ENCODE assay signal across 20 cellular contexts in the genomic region with DNA sequence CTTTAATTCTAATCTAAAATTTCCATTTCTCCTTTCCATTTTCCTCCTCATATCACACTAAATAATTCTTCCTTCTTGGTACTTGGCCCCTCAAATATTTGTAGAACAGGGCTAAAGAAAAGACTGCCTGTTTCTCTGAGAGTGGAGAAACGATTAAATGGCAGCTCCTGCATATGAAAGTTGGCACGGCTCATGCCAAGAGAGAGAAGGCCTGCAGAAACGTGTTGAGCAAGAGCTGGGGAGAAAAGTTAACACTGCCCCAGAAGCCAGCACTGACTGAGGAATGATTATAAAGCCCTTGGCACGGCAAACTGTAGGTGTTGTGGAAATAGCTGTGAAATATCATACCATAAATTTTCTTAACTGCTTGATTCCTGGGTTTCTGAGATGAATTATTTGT. TPM values are rescaled to one million over a fixed set of nuclear protein-coding genes. Genes with fewer than 3 reads are reported as not detected.
A peak's percentile ranks its signal among the peaks of the same experiment; 100 is the strongest.
DNase-seq lines count a peak whose midpoint lies in the region; ATAC-seq and TF ChIP-seq lines count a peak whose summit lies in the region.
"Had no signal": no experiment of that assay in that cellular context is flagged by ENCODE, and none has a peak within 500 bp of the region (broad histone marks: within the 10 kb centered on the region; RNA-seq: fewer than 3 reads in every experiment).

No MANE protein-coding gene starts in this region.

- peaks cover 9% of the 10 kb centered on the region; the same call in 1 of the 2 replicates for H3K9me3 ChIP-seq in BLaER1
- no peaks in the 10 kb centered on the region for H3K9me3 ChIP-seq in prostate gland
- no peaks in the 10 kb centered on the region for H3K9me3 ChIP-seq in GM23248 (ENCODE audit: low read depth)

- H3F3A ChIP-seq in GM23248 (ENCODE audit: insufficient read depth) = no peaks in the 10 kb centered on the region

- H3K27me3 ChIP-seq in BLaER1 (peaks cover 9% of the 10 kb centered on the region; the same call in 1 of the 2 replicates), prostate gland (replicated peaks; ENCODE audit: insufficient read depth) (no peaks in the 10 kb centered on the region), GM23248 (replicated peaks; ENCODE audit: insufficient read depth) (peaks cover 3% of the 10 kb centered on the region; the same call in 1 of the 2 replicates)
- H3K27me3 ChIP-seq: brain microvascular endothelial cell had no signal

- peak overlapping the region; percentile 58 for H3K4me2 ChIP-seq in BLaER1
- H3K4me2 ChIP-seq in GM23248 (ENCODE audit: unreplicated experiment) = no peak overlapping the region

- H3K9ac ChIP-seq in BLaER1 (no peak overlapping the region), GM23248 (no peak overlapping the region)

- intact Hi-C loops in prostate gland (cut with DNase I) = no loop called here

- in situ Hi-C loops in GM23248 (cut with MboI) = no loop called here

- no peak overlapping the region for H2AFZ ChIP-seq in GM23248

- TF ChIP-seq POLR2A in prostate gland (IDR thresholded peaks at IDR 0.05) = no peak

- H3K79me2 ChIP-seq in GM23248 (ENCODE audit: insufficient read depth) = no peaks in the 10 kb centered on the region

- no peak overlapping the region for H3K27ac ChIP-seq in BLaER1
- H3K27ac ChIP-seq in prostate gland = no peak overlapping the region
- no peak overlapping the region for H3K27ac ChIP-seq in GM23248
- H3K27ac ChIP-seq: brain microvascular endothelial cell, VCaP had no signal

- 33% methylated on average over 4 of the region's 4 CpGs for WGBS in prostate gland
- 50 to 62% methylated on average over 4 of the region's 4 CpGs for WGBS in GM23248 (ENCODE audit: low coverage in 1 of 2, low lambda C conversion rate in 2 of 2, missing lambda C conversion rate in 2 of 2), 2 experiments

- DNase-seq in NCI-H69 (lab: John Stamatoyannopoulos, UW) = peak; percentile 42
- peak; percentile 46 for DNase-seq in fibroblast of peridontal ligament (ENCODE audit: extremely low read depth)
- peak; percentile 21 for DNase-seq in prostate gland (ENCODE audit: low spot score)
- DNase-seq in SHP77 (lab: John Stamatoyannopoulos, UW) = no peak
- DNase-seq in activated CD4-positive, alpha-beta T cell treated with anti-CD3 and anti-CD28 coated beads for 1 hour = no peak
- DNase-seq in GM23248 = no peak
- DNase-seq: activated naive CD8-positive, alpha-beta T cell treated with anti-CD3 and anti-CD28 coated beads, Interleukin-2, amount 10 ng/mL, durations not matched to agents 7 days and 5 days; brain microvascular endothelial cell; H7; heart right ventricle; KG1; NCI-H524; stimulated activated CD4-positive, alpha-beta T cell treated with anti-CD3 and anti-CD28 coated beads, Interleukin-12 subunit alpha, Interleukin-12 subunit beta, amount 100 ng/mL, for 4 hours; stimulated activated CD4-positive, alpha-beta T cell treated with anti-CD3 and anti-CD28 coated beads, Interleukin-4, amount 100 ng/mL, for 4 hours had no signal

- H3K4me1 ChIP-seq in BLaER1 (peaks cover 22% of the 10 kb centered on the region), prostate gland (replicated peaks) (no peaks in the 10 kb centered on the region), GM23248 (ENCODE audit: insufficient read depth) (no peaks in the 10 kb centered on the region)

- no peak overlapping the region for H3K4me3 ChIP-seq in BLaER1
- no peak overlapping the region for H3K4me3 ChIP-seq in prostate gland
- H3K4me3 ChIP-seq in GM23248 = no peak overlapping the region
- H3K4me3 ChIP-seq: heart right ventricle had no signal

- H3K36me3 ChIP-seq in BLaER1 = no peaks in the 10 kb centered on the region
- H3K36me3 ChIP-seq in prostate gland = no peaks in the 10 kb centered on the region
- no peaks in the 10 kb centered on the region for H3K36me3 ChIP-seq in GM23248 (ENCODE audit: low read depth)
- H3K36me3 ChIP-seq: brain microvascular endothelial cell, heart right ventricle had no signal

- ATAC-seq in HG02588 (IDR thresholded peaks at IDR 0.05; ENCODE audit: unreplicated experiment) = no peak

- no peak for TF ChIP-seq CTCF in prostate gland (IDR thresholded peaks at IDR 0.05)

- no peaks in the 10 kb centered on the region for H4K20me1 ChIP-seq in BLaER1
- no peaks in the 10 kb centered on the region for H4K20me1 ChIP-seq in GM23248 (ENCODE audit: insufficient read depth)

- no peaks in the 10 kb centered on the region for H3K9me2 ChIP-seq in GM23248 (ENCODE audit: insufficient read depth)

RNA-seq across cellular contexts. Expression of a gene that starts 4.4 kb away (rescaled TPM):
- 1 to 10 TPM in 1 of 2 donors, under 1 TPM in 1; 0.91 to 7.6 TPM for total RNA-seq in prostate gland
- total RNA-seq in GM23248 (2014; rRNA removed; shearing (Covaris generic)) = 0.32 TPM in 1 of 2 replicates, not detected in the other
- 0.08 TPM in 1 of 2 replicates, not detected in the other for polyA plus RNA-seq in GM23248 (2016; fragmentation: Nextera tagmentation; extraction: Ambion mirVana)
- total RNA-seq: activated naive CD8-positive, alpha-beta T cell treated with anti-CD3 and anti-CD28 coated beads, Interleukin-2, amount 10 ng/mL, durations not matched to agents 7 days and 5 days; activated T-helper 2 cell treated with anti-CD3 and anti-CD28 coated beads, Interferon-gamma antibody, Interleukin-2, Interleukin-4, amounts not matched to agents 10 μg/mL and 5 μg/mL and 100 μg/mL, durations not matched to agents 14 hours and 24 hours and 36 hours; pulmonary artery endothelial cell had no signal
- polyA plus RNA-seq: CD14-positive monocyte had no signal

Comparison
In these comparisons a context has a peak if more than half of its experiments do, and no peak if none do; other contexts are left out.
1. DNase-seq: peak in NCI-H69 (single experiment), fibroblast of peridontal ligament (single experiment) and prostate gland (single experiment); none in SHP77 (0 of 2), activated CD4-positive, alpha-beta T cell treated with anti-CD3 and anti-CD28 coated beads for 1 hour (single experiment) and GM23248 (single experiment).